In the genomic region with DNA sequence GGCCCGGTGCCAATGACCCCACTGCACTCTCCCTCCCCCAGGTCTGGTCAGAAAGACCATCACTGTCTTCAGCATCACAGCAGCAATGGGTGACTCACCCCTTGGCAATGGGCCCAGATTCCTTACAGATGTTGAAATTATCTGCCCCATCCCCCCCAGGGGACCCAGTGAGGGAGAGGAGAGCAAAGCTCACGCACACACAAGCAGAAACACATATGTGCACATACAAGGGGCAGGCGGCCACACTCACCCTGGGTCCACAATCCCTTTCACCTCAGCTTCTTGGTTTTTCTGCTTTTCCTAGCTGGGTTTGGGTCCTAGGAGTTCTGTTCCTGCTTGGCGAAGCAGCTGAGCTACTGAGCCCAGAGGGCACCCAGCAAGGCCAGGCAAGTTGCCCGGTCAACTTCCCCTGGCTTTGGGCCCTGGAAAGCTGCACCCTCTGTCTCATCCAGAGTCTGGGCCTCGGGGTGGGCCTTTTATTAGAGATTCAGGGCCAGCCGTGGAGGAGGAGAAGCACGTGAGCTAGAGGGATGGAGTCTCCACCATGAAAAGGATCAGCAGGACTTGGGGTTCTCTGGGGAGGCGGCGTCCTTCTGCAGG, we compare ENCODE assay signal across 8 cellular contexts. TPM values are rescaled to one million over a fixed set of nuclear protein-coding genes. Genes with fewer than 3 reads are reported as not detected.
A peak's percentile ranks its signal among the peaks of the same experiment; 100 is the strongest.
DNase-seq lines count a peak whose midpoint lies in the region; ATAC-seq and TF ChIP-seq lines count a peak whose summit lies in the region.

No MANE protein-coding gene starts in this region.

- H4K20me1 ChIP-seq in GM23248 (ENCODE audit: insufficient read depth), result no peaks in the 10 kb centered on the region

- peak overlapping the region; percentile 89 for H3K9ac ChIP-seq in GM23248

- peaks cover 36% of the 10 kb centered on the region for H3F3A ChIP-seq in GM23248 (ENCODE audit: insufficient read depth)

- H3K27me3 ChIP-seq in GM23248 (replicated peaks; ENCODE audit: insufficient read depth), result no peaks in the 10 kb centered on the region
- H3K27me3 ChIP-seq in lung (ENCODE audit: control insufficient read depth, insufficient read depth), result no peaks in the 10 kb centered on the region

- H3K4me1 ChIP-seq in GM23248 (ENCODE audit: insufficient read depth) (peaks cover 47% of the 10 kb centered on the region), lung (ENCODE audit: control insufficient read depth in 2 of 2, insufficient read depth in 2 of 2, low read length in 2 of 2) (peaks cover 0 to 6% of the 10 kb centered on the region in 2 donors)

- TF ChIP-seq CTCF in lung (IDR thresholded peaks at IDR 0.05; ENCODE audit: control extremely low read depth, extremely low read depth), result no peak

- H3K4me3 ChIP-seq in GM23248, result peak overlapping the region; percentile 84
- H3K4me3 ChIP-seq in lung, result no peak overlapping the region

- in situ Hi-C loops in ACHN (cut with HindIII; ENCODE audit: low pct_ligation_motif_present, low pct_unique_long_range_greater_than_20kb, low sequenced_read_pairs), result no loop called here
- in situ Hi-C loops in GM23248 (cut with MboI), result no loop called here

- ATAC-seq in lung (ENCODE audit: insufficient read depth, low FRiP score) (peak; percentile 45), GM21367 (IDR thresholded peaks at IDR 0.05; ENCODE audit: unreplicated experiment) (no peak), GM18867 (IDR thresholded peaks at IDR 0.05; ENCODE audit: unreplicated experiment) (no peak)

- WGBS in GM23248 (ENCODE audit: low coverage in 1 of 2, low lambda C conversion rate in 2 of 2, missing lambda C conversion rate in 2 of 2), 2 experiments, result 2% methylated on average over 9 to 10 of the region's 10 CpGs
- 57 to 73% methylated on average over 10 of the region's 10 CpGs for WGBS in lung, 2 donors

- no peaks in the 10 kb centered on the region for H3K9me2 ChIP-seq in GM23248 (ENCODE audit: insufficient read depth)

- DNase-seq in ACHN (peak; percentile 80), GM23248 (peak; percentile 93), RKO (ENCODE audit: low spot score) (peak; percentile 67), dermis microvascular lymphatic vessel endothelial cell (ENCODE audit: low read depth in 2 of 2) (peak; percentile 51 to 74), lung (ENCODE audit: low spot score) (peak; percentile 81), substantia nigra (lab: John Stamatoyannopoulos, UW) (peak; percentile 39 to 96 (median 86))

- no peak overlapping the region for H2AFZ ChIP-seq in GM23248

- H3K4me2 ChIP-seq in GM23248 (ENCODE audit: unreplicated experiment), result peak overlapping the region; percentile 93

- H3K27ac ChIP-seq in GM23248 (peak overlapping the region; percentile 89), lung (ENCODE audit: low read depth in 1 of 2, low read length in 1 of 2) (peak overlapping the region; percentile 38 to 47), substantia nigra (ENCODE audit: low read depth, low read length, poor library complexity, severe bottlenecking) (peak overlapping the region; percentile 95)

- peaks cover 39% of the 10 kb centered on the region for H3K79me2 ChIP-seq in GM23248 (ENCODE audit: insufficient read depth)

- H3K36me3 ChIP-seq in GM23248 (ENCODE audit: low read depth) (peaks cover 24% of the 10 kb centered on the region; the same call in 1 of the 2 replicates), lung (ENCODE audit: control insufficient read depth in 2 of 2, insufficient read depth in 2 of 2, low read length in 2 of 2) (no peaks in the 10 kb centered on the region)

- H3K9me3 ChIP-seq in GM23248 (ENCODE audit: low read depth) (no peaks in the 10 kb centered on the region), lung (ENCODE audit: control insufficient read depth in 2 of 2, insufficient read depth in 1 of 2, low read length in 1 of 2) (peaks cover 0 to 2% of the 10 kb centered on the region in 2 donors)

RNA-seq across cellular contexts. Expression of gene COL16A1, which starts 2.6 kb away (rescaled TPM):
- total RNA-seq in GM23248 (2014; rRNA removed; shearing (Covaris generic)), result 234 and 247 TPM in 2 replicates
- 67.3 and 68.7 TPM in 2 replicates for polyA plus RNA-seq in GM23248 (2016; fragmentation: Nextera tagmentation; extraction: Ambion mirVana)
- total RNA-seq in dermis microvascular lymphatic vessel endothelial cell, result 0.26 and 0.51 TPM in 2 replicates
- 10 to 100 TPM; 63.0 to 83.2 TPM for total RNA-seq in lung
- 10 to 100 TPM; 16.5 to 23.7 TPM for polyA plus RNA-seq in lung

RNA-seq across cellular contexts. Expression of gene PEF1, which starts 56.6 kb away (rescaled TPM):
- 97.5 and 131 TPM in 2 replicates for total RNA-seq in GM23248 (2014; rRNA removed; shearing (Covaris generic))
- 71.3 and 77.8 TPM in 2 replicates for polyA plus RNA-seq in GM23248 (2016; fragmentation: Nextera tagmentation; extraction: Ambion mirVana)
- total RNA-seq in dermis microvascular lymphatic vessel endothelial cell, result 103 and 141 TPM in 2 replicates
- 10 to 100 TPM; 75.1 to 77.1 TPM for total RNA-seq in lung
- polyA plus RNA-seq in lung, result 100 to 1,000 TPM in 1 of 2 donors, 10 to 100 TPM in 1; 84.5 to 103 TPM

Comparison
In these comparisons a context has a peak if more than half of its experiments do, and no peak if none do; other contexts are left out.
1. H3K27ac ChIP-seq: peak in every context shown above with its lines; median percentile 95 in substantia nigra; 89 in GM23248; 42 in lung.
2. RNA of gene COL16A1, which starts 2.6 kb away (total RNA-seq): 234 to 247 TPM in GM23248 and 63.0 to 83.2 TPM in lung; 0.26 to 0.51 TPM in dermis microvascular lymphatic vessel endothelial cell; every median in the first group is over 10 times any median in the second.
3. Peak in every context shown above with its lines, with median percentiles within 50 percentile points of each other: DNase-seq.